In genomic region chr3:10370429-10370828, GRCh38 we compare ENCODE assay signal across 10 cellular contexts. TPM values are rescaled to one million over a fixed set of nuclear protein-coding genes. Genes with fewer than 3 reads are reported as not detected.
A peak's percentile ranks its signal among the peaks of the same experiment; 100 is the strongest.
DNase-seq lines count a peak whose midpoint lies in the region; ATAC-seq and TF ChIP-seq lines count a peak whose summit lies in the region.
"Had no signal": no experiment of that assay in that cellular context is flagged by ENCODE, and none has a peak within 500 bp of the region (broad histone marks: within the 10 kb centered on the region; RNA-seq: fewer than 3 reads in every experiment).

No MANE protein-coding gene starts in this region.

- TF ChIP-seq CTCF in AG09319 (IDR thresholded peaks at IDR 0.05; ENCODE audit: low read depth, low read length) = no peak
- TF ChIP-seq CTCF in HL-60 (IDR thresholded peaks at IDR 0.05; ENCODE audit: insufficient read depth, low read length) = no peak

- H3K27me3 ChIP-seq in HL-60 (ENCODE audit: insufficient read depth, poor library complexity, severe bottlenecking) = no peaks in the 10 kb centered on the region
- H3K27me3 ChIP-seq in SJCRH30 = no peaks in the 10 kb centered on the region

- H3K4me1 ChIP-seq in SJCRH30 = no peaks in the 10 kb centered on the region

- H3K36me3 ChIP-seq in SJCRH30 = no peaks in the 10 kb centered on the region

- ATAC-seq in HG02610 (IDR thresholded peaks at IDR 0.05; ENCODE audit: unreplicated experiment) (no peak), HG03521 (IDR thresholded peaks at IDR 0.05; ENCODE audit: unreplicated experiment) (no peak), GM18517 (IDR thresholded peaks at IDR 0.05; ENCODE audit: unreplicated experiment) (no peak)

- H3K4me3 ChIP-seq in HL-60 (replicated peaks; ENCODE audit: insufficient read depth, low read length) (no peak overlapping the region), SJCRH30 (no peak overlapping the region)

- peak; percentile 16 for DNase-seq in AG09319 (ENCODE audit: extremely low read depth, low read depth)
- DNase-seq in HL-60 (ENCODE audit: low read depth in 1 of 2, low spot score in 1 of 2) = peak; percentile 61 to 91
- peak; percentile 68 for DNase-seq in UCSD-AML1 (lab: John Stamatoyannopoulos, UW; ENCODE audit: unreplicated experiment)
- peak; percentile 50 for DNase-seq in iris pigment epithelial cell (ENCODE audit: low read depth)
- DNase-seq in SJCRH30 = no peak
- DNase-seq: activated CD4-positive, alpha-beta T cell treated with anti-CD3 and anti-CD28 coated beads for 1 hour; NCI-H446 treated with DMSO at 0.1 percent for 48 hours had no signal

- H3K9me3 ChIP-seq in SJCRH30 (replicated peaks) = no peaks in the 10 kb centered on the region

- no peak overlapping the region for H3K27ac ChIP-seq in HL-60 (replicated peaks)
- H3K27ac ChIP-seq in SJCRH30 = no peak overlapping the region

RNA-seq across cellular contexts. Expression of gene SEC13, which starts 49.5 kb away (rescaled TPM):
- 127 and 134 TPM in 2 replicates for total RNA-seq in SJCRH30 (2014; rRNA removed; shearing (Covaris generic))

Comparison
In these comparisons a context has a peak if more than half of its experiments do, and no peak if none do; other contexts are left out.
1. DNase-seq: peak in AG09319 (single experiment), HL-60 (2 of 2), UCSD-AML1 (single experiment) and iris pigment epithelial cell (single experiment); none in SJCRH30 (0 of 2).